8 cellular contexts compared by ENCODE assay signal in the genomic region with DNA sequence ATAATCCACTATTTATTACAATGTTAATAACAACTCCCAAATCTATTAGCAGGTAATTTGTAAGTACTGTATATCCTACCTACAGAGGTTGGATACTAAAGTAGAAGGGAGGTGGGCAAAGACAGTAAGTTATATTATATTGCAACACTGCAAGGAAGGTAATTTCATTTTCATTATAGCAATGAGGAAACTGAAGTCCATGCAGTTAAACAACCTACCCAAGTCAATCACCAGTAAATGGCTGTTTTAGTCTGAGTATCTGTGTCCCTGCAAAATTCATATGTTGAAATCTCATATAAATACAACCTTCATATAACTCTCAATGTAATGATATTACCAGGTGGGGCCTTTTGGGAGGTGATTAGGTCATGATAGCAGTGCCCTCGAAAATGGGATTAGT.
"Had no signal": no experiment of that assay in that cellular context is flagged by ENCODE, and none has a peak within 500 bp of the region (broad histone marks: within the 10 kb centered on the region; RNA-seq: fewer than 3 reads in every experiment).

No MANE protein-coding gene starts in this region.

- DNase-seq: H9, HCEC 1CT, KBM-7 had no signal

- H3K4me1 Mint-ChIP-seq: GM23338, H9, IgD-negative memory B cell had no signal

- H3K27me3 Mint-ChIP-seq: IgD-negative memory B cell had no signal

- ATAC-seq: GM23338, HepG2 had no signal

- H3K9me3 Mint-ChIP-seq: GM23338, H9, IgD-negative memory B cell had no signal

- FAIRE-seq: H1, H54, HepG2 had no signal

- H3K4me2 ChIP-seq: GM23338 had no signal

- H3K4me3 ChIP-seq: GM23338 had no signal

- H3K4me3 Mint-ChIP-seq: GM23338, H9 had no signal

- H2AFZ ChIP-seq: GM23338 had no signal

- H3K27ac Mint-ChIP-seq: GM23338, H9, IgD-negative memory B cell had no signal
